1 cellular context compared by ENCODE assay signal in genomic region chr1:188822248-188822647, GRCh38.
A peak's percentile ranks its signal among the peaks of the same experiment; 100 is the strongest.
TF ChIP-seq lines count a peak whose summit lies in the region.

No MANE protein-coding gene starts in this region.

TF ChIP-seq in SK-N-SH, 30 proteins besides CTCF, POLR2A, EP300 and RAD21 (continued from another document):
- TF ChIP-seq PBX3 (IDR thresholded peaks at IDR 0.05) (0 out of 2 replicates have a peak, but pooled peaks have one; percentile 5), YY1 (IDR thresholded peaks at IDR 0.05; ENCODE audit: low read depth) (no peak), GABPA (IDR thresholded peaks at IDR 0.05; ENCODE audit: low read depth) (no peak), FOXM1 (IDR thresholded peaks at IDR 0.05; ENCODE audit: low read depth) (no peak), NRF1 (IDR thresholded peaks at IDR 0.05; ENCODE audit: low read depth, low read length) (no peak)
